Comparison of ENCODE assay signal across 9 cellular contexts in genomic region chr2:136281281-136282117, GRCh38.
A peak's percentile ranks its signal among the peaks of the same experiment; 100 is the strongest.
DNase-seq lines count a peak whose midpoint lies in the region; ATAC-seq and TF ChIP-seq lines count a peak whose summit lies in the region.
"Had no signal": no experiment of that assay in that cellular context is flagged by ENCODE, and none has a peak within 500 bp of the region (broad histone marks: within the 10 kb centered on the region; RNA-seq: fewer than 3 reads in every experiment).

No MANE protein-coding gene starts in this region.

- H3K36me3 Mint-ChIP-seq in nephron progenitor cell (ENCODE audit: low read depth) = no peaks in the 10 kb centered on the region

- no peaks in the 10 kb centered on the region for H3K9me2 ChIP-seq in PC-9 (ENCODE audit: insufficient read depth)

- POLR2A ChIA-PET in PC-9 (lab: Charles Lee; ENCODE audit: unreplicated experiment) = no interaction called here

- H3K36me3 ChIP-seq in DND-41 (ENCODE audit: insufficient read depth, low read length) (no peaks in the 10 kb centered on the region), PC-9 (ENCODE audit: low read depth) (no peaks in the 10 kb centered on the region)

- WGBS in right cardiac atrium = 67% methylated on average over 17 of the region's 17 CpGs

- peaks cover 60% of the 10 kb centered on the region for H3K4me1 Mint-ChIP-seq in nephron progenitor cell

- H3K27me3 ChIP-seq in DND-41 (ENCODE audit: insufficient read depth, low read length, poor library complexity) (no peaks in the 10 kb centered on the region), PC-9 (ENCODE audit: insufficient read depth, low read depth) (no peaks in the 10 kb centered on the region), right cardiac atrium (ENCODE audit: control insufficient read depth, insufficient read depth) (no peaks in the 10 kb centered on the region)

- H3K4me1 ChIP-seq in DND-41 (ENCODE audit: insufficient read depth, low read length) (no peaks in the 10 kb centered on the region; the same call in 1 of the 2 replicates), PC-9 (replicated peaks; ENCODE audit: insufficient read depth) (no peaks in the 10 kb centered on the region), right cardiac atrium (ENCODE audit: control insufficient read depth, insufficient read depth, low read length) (no peaks in the 10 kb centered on the region)

- no peaks in the 10 kb centered on the region for H4K20me1 ChIP-seq in DND-41 (ENCODE audit: insufficient read depth, low read length)
- no peaks in the 10 kb centered on the region for H4K20me1 ChIP-seq in PC-9 (ENCODE audit: insufficient read depth)

- TF ChIP-seq CTCF in DND-41 (IDR thresholded peaks at IDR 0.05; ENCODE audit: borderline replicate concordance, extremely low read depth, low read length, poor library complexity, severe bottlenecking) (no peak), nephron progenitor cell (IDR thresholded peaks at IDR 0.05) (no peak), PC-9 (conservative IDR thresholded peaks at IDR 0.05) (no peak)

- no peak overlapping the region for H3K9ac ChIP-seq in DND-41 (ENCODE audit: low read depth, low read length)
- H3K9ac ChIP-seq: KMS-11 had no signal

- H3K4me3 Mint-ChIP-seq in nephron progenitor cell = peak overlapping the region; percentile 48

- no peaks in the 10 kb centered on the region for H3F3A ChIP-seq in PC-9 (ENCODE audit: insufficient read depth, low read depth)

- DNase-seq in DND-41 (no peak), activated T-cell treated with anti-CD3 and anti-CD28 coated beads for 4 hours (peak; percentile 9), nephron progenitor cell (no peak), PC-9 (no peak), right cardiac atrium (no peak)

- intact Hi-C loops in PC-9 (cut with micrococcal nuclease; ENCODE audit: unreplicated experiment) = no loop called here
- intact Hi-C loops in right cardiac atrium (cut with DNase I) = no loop called here

- CTCF ChIA-PET in PC-9 (lab: Charles Lee) = no interaction called here

- H3K9me3 ChIP-seq in DND-41 (ENCODE audit: insufficient read depth, low read length, severe bottlenecking) (no peaks in the 10 kb centered on the region), PC-9 (ENCODE audit: insufficient read depth, low read depth) (no peaks in the 10 kb centered on the region), right cardiac atrium (ENCODE audit: control insufficient read depth, low read length) (no peaks in the 10 kb centered on the region)

- H3K4me2 ChIP-seq in DND-41 (ENCODE audit: insufficient read depth, low read length) (no peak overlapping the region), PC-9 (no peak overlapping the region)
- H3K4me2 ChIP-seq: KMS-11 had no signal

- H2AFZ ChIP-seq in DND-41 (ENCODE audit: low read depth, low read length) (no peak overlapping the region), PC-9 (no peak overlapping the region)

- no peaks in the 10 kb centered on the region for H3K9me3 Mint-ChIP-seq in nephron progenitor cell

- H3K79me2 ChIP-seq in DND-41 (ENCODE audit: insufficient read depth, low read length) = no peaks in the 10 kb centered on the region
- H3K79me2 ChIP-seq in PC-9 (ENCODE audit: low read depth) = no peaks in the 10 kb centered on the region

- H3K27ac Mint-ChIP-seq in nephron progenitor cell = peak overlapping the region; percentile 87

- ATAC-seq in DND-41 (ENCODE audit: insufficient read depth, low read depth) (peak; percentile 43; the same call in 2 of the 3 replicates), HG03571 (IDR thresholded peaks at IDR 0.05; ENCODE audit: unreplicated experiment) (peak; percentile 67), HG02571 (IDR thresholded peaks at IDR 0.05; ENCODE audit: unreplicated experiment) (no peak), right cardiac atrium (no peak), GM21447 (IDR thresholded peaks at IDR 0.05; ENCODE audit: unreplicated experiment) (no peak)

- H3K27me3 Mint-ChIP-seq in nephron progenitor cell (ENCODE audit: low read depth, poor library complexity) = peaks cover 2% of the 10 kb centered on the region

- H3K27ac ChIP-seq in DND-41 (ENCODE audit: low read length) (peak overlapping the region; percentile 35; the same call in 1 of the 2 replicates), PC-9 (no peak overlapping the region), right cardiac atrium (ENCODE audit: low read length) (no peak overlapping the region)
- H3K27ac ChIP-seq: KMS-11 had no signal

- no TSS peak for BruUV-seq in PC-9 (replicated peaks; lab: Mats Ljungman, UMichigan)

- H3K4me3 ChIP-seq in DND-41 (ENCODE audit: low read depth in 1 of 2, low read length in 2 of 2) = no peak overlapping the region
- H3K4me3 ChIP-seq in PC-9 = no peak overlapping the region
- H3K4me3 ChIP-seq in right cardiac atrium (ENCODE audit: low read length) = no peak overlapping the region

Comparison
In these comparisons a context has a peak if more than half of its experiments do, and no peak if none do; other contexts are left out.
1. ATAC-seq: peak in DND-41 (single experiment) and HG03571 (single experiment); none in HG02571 (single experiment), right cardiac atrium (0 of 2) and GM21447 (single experiment).